24 cellular contexts compared by ENCODE assay signal in the genomic region with DNA sequence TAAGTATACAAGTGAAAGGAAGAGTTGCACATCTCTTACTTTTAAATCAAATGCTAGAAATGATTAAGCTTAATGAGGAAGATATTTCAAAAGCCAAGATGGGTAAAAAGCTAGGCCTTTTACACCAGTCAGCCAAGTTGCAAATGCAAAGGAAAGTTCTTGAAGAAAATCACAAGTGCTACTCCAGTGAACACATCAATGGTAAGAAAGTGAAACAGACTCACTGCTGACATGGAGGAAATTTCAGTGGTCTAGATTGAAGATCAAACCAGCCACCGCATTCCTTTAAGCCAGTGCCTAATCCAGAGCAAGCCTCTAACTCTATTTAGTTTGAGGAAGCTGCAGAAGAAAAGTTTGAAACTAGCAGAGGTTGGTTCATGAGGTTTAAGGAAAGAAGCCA.
"Had no signal": no experiment of that assay in that cellular context is flagged by ENCODE, and none has a peak within 500 bp of the region (broad histone marks: within the 10 kb centered on the region; RNA-seq: fewer than 3 reads in every experiment).

No MANE protein-coding gene starts in this region.

- ATAC-seq: gastroesophageal sphincter; left ventricle myocardium superior; natural killer cell treated with Interleukin-12 subunit alpha and Interleukin-12 subunit beta and Interleukin-15 and Interleukin-18, amount 100 ng/mL, for 72 hours; psoas muscle; SK-N-SH treated with all-trans-retinoic acid at 6 μM for 48 hours; upper lobe of right lung; WTC11 had no signal

- H3K4me3 Mint-ChIP-seq: brain; natural killer cell treated with Interleukin-12 subunit alpha and Interleukin-12 subunit beta and Interleukin-15 and Interleukin-18, amount 100 ng/mL, for 72 hours; stimulated activated naive CD8-positive, alpha-beta T cell treated with anti-CD3 and anti-CD28 coated beads, Interleukin-15, Interleukin-2, amounts not matched to agents 100 ng/mL and 50 ng/mL, for 24 hours; WTC11 had no signal

- H3K27ac ChIP-seq: epithelial cell of prostate, gastroesophageal sphincter, ovary, psoas muscle, right atrium auricular region, spleen, thyroid gland, upper lobe of right lung had no signal

- H3K36me3 Mint-ChIP-seq: natural killer cell treated with Interleukin-12 subunit alpha and Interleukin-12 subunit beta and Interleukin-15 and Interleukin-18, amount 100 ng/mL, for 72 hours had no signal

- H3K4me3 ChIP-seq: gastroesophageal sphincter, ovary, psoas muscle, right atrium auricular region, spleen, thyroid gland, upper lobe of right lung had no signal

- H3K27me3 Mint-ChIP-seq: brain; natural killer cell treated with Interleukin-12 subunit alpha and Interleukin-12 subunit beta and Interleukin-15 and Interleukin-18, amount 100 ng/mL, for 72 hours; stimulated activated naive CD8-positive, alpha-beta T cell treated with anti-CD3 and anti-CD28 coated beads, Interleukin-15, Interleukin-2, amounts not matched to agents 100 ng/mL and 50 ng/mL, for 24 hours had no signal

- DNase-seq: activated CD4-positive, alpha-beta T cell treated with anti-CD3 and anti-CD28 coated beads for 4 hours; activated T-cell treated with anti-CD3 and anti-CD28 coated beads for 4 hours; anterior cingulate cortex; head of caudate nucleus; hypothalamus; left ventricle myocardium superior; midbrain; ovary; psoas muscle; spleen; stimulated activated CD4-positive, alpha-beta T cell treated with anti-CD3 and anti-CD28 coated beads, Interleukin-4, amount 100 ng/mL, for 4 hours; substantia nigra; T-helper 1 cell; T-helper 9 cell; thyroid gland; upper lobe of right lung had no signal

- H3K36me3 ChIP-seq: ovary, right atrium auricular region, thyroid gland had no signal

- H3K9me3 ChIP-seq: gastroesophageal sphincter, ovary, psoas muscle, right atrium auricular region, spleen, thyroid gland, upper lobe of right lung had no signal

- H3K9me3 Mint-ChIP-seq: brain; natural killer cell treated with Interleukin-12 subunit alpha and Interleukin-12 subunit beta and Interleukin-15 and Interleukin-18, amount 100 ng/mL, for 72 hours; stimulated activated naive CD8-positive, alpha-beta T cell treated with anti-CD3 and anti-CD28 coated beads, Interleukin-15, Interleukin-2, amounts not matched to agents 100 ng/mL and 50 ng/mL, for 24 hours; WTC11 had no signal

- H3K27ac Mint-ChIP-seq: brain; natural killer cell treated with Interleukin-12 subunit alpha and Interleukin-12 subunit beta and Interleukin-15 and Interleukin-18, amount 100 ng/mL, for 72 hours; stimulated activated naive CD8-positive, alpha-beta T cell treated with anti-CD3 and anti-CD28 coated beads, Interleukin-15, Interleukin-2, amounts not matched to agents 100 ng/mL and 50 ng/mL, for 24 hours; WTC11 had no signal

- H3K4me1 ChIP-seq: gastroesophageal sphincter, psoas muscle, right atrium auricular region, spleen, upper lobe of right lung had no signal

- H3K4me1 Mint-ChIP-seq: brain, WTC11 had no signal

- H3K27me3 ChIP-seq: gastroesophageal sphincter, ovary, right atrium auricular region, spleen, thyroid gland, upper lobe of right lung had no signal
